ENCODE assay signal across 10 cellular contexts in the genomic region with DNA sequence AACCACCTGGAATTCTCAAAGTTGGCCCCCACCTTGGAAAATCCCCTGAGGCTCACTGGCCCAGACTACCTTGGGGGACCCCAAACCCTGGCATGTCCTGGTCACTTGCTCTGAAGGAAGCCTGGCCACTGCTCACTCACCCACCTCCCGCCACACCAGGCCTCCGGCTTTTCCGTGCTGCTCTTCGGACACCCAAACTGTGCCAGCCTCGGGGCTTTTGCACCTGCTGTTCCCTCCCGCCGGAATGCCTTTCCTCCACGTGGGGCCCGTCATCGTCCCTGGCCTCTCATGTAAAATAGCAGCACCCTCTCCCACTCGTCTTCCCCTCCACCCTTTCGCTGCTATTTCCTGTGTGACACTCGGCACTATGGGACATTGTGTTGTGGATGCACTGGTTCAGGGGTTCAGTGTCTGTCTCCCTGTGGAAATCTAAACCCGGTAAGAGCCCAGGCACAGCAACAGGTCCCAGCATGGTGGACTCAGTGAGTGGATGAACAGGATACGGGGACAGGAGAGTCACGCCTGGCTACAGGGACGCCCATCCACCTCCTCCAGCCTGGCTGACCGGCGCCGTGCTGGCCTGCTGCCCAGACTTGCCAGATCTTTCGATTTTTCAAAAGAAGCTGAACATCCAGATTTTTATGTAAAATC.
DNase-seq lines count a peak whose midpoint lies in the region; ATAC-seq and TF ChIP-seq lines count a peak whose summit lies in the region.
"Had no signal": no experiment of that assay in that cellular context is flagged by ENCODE, and none has a peak within 500 bp of the region (broad histone marks: within the 10 kb centered on the region; RNA-seq: fewer than 3 reads in every experiment).

No MANE protein-coding gene starts in this region.

- H4K12ac ChIP-seq in trophoblast cell (ENCODE audit: low read depth, low read length) = no peak overlapping the region

- no peak overlapping the region for H3K4me2 ChIP-seq in trophoblast cell (ENCODE audit: low read length)

- H3K27ac ChIP-seq in sigmoid colon = peak overlapping the region; percentile 85 to 94 (median 88)
- no peak overlapping the region for H3K27ac ChIP-seq in trophoblast cell (ENCODE audit: low read depth, low read length)

- no peak overlapping the region for H3K14ac ChIP-seq in trophoblast cell (ENCODE audit: low read length)

- H3K23ac ChIP-seq in trophoblast cell (ENCODE audit: low read length) = no peak overlapping the region

- TF ChIP-seq CTCF in sigmoid colon (IDR thresholded peaks at IDR 0.05) = no peak

- no peaks in the 10 kb centered on the region for H3K36me3 ChIP-seq in adipocyte (ENCODE audit: control insufficient read depth, insufficient read depth, low read length, severe bottlenecking)
- no peaks in the 10 kb centered on the region for H3K36me3 ChIP-seq in sigmoid colon
- no peaks in the 10 kb centered on the region for H3K36me3 ChIP-seq in trophoblast cell (ENCODE audit: control insufficient read depth in 1 of 2, insufficient read depth in 2 of 2, low read length in 2 of 2)

- no peak overlapping the region for H4K91ac ChIP-seq in trophoblast cell (ENCODE audit: low read depth, low read length)

- H2BK120ac ChIP-seq in trophoblast cell (ENCODE audit: insufficient read depth, low read length, poor library complexity) = no peak overlapping the region

- no peak overlapping the region for H2AFZ ChIP-seq in trophoblast cell (ENCODE audit: insufficient read depth, low read length, poor library complexity)

- WGBS in sigmoid colon, 2 donors = 68 to 72% methylated on average over 21 of the region's 21 CpGs
- WGBS in trophoblast cell (ENCODE audit: extremely low coverage, insufficient coverage, insufficient read length) = no CpG with 5 or more reads among the region's 21 CpGs

- no peak for ATAC-seq in GM18909 (IDR thresholded peaks at IDR 0.05; ENCODE audit: poor library complexity, unreplicated experiment)
- ATAC-seq: activated CD8-positive, alpha-beta T cell treated with anti-CD3 and anti-CD28 coated beads for 36 hours had no signal

- no peak overlapping the region for H4K8ac ChIP-seq in trophoblast cell (ENCODE audit: low read depth, low read length)

- H3K4me3 ChIP-seq in adipocyte (ENCODE audit: low read length) (peak overlapping the region; percentile 70), sigmoid colon (peak overlapping the region in 3 of 4 donors; percentile 19 to 31 (median 25)), trophoblast cell (ENCODE audit: low read depth, low read length) (no peak overlapping the region)

- no peak overlapping the region for H3K4ac ChIP-seq in trophoblast cell (ENCODE audit: low read depth, low read length)

- DNase-seq in EL (peak; percentile 25), adipocyte (ENCODE audit: low read depth) (no peak), hepatic stellate cell (ENCODE audit: low spot score) (peak; percentile 85), sigmoid colon (peak; percentile 87), COLO668 (lab: John Stamatoyannopoulos, UW; ENCODE audit: unreplicated experiment) (no peak), GDM1 (lab: John Stamatoyannopoulos, UW) (no peak), trophoblast cell (no peak)
- DNase-seq: activated CD8-positive, alpha-beta T cell treated with anti-CD3 and anti-CD28 coated beads for 36 hours; stimulated activated CD4-positive, alpha-beta T cell treated with anti-CD3 and anti-CD28 coated beads, Interleukin-15, amount 100 ng/mL, for 24 hours had no signal

- peak overlapping the region; percentile 79 for H3K9ac ChIP-seq in adipocyte (ENCODE audit: low read length)
- H3K9ac ChIP-seq in trophoblast cell (ENCODE audit: low read length) = no peak overlapping the region

- H2BK12ac ChIP-seq in trophoblast cell (ENCODE audit: low read length) = no peak overlapping the region

- TF ChIP-seq EP300 in sigmoid colon (IDR thresholded peaks at IDR 0.05) = no peak

- no peak overlapping the region for H3K18ac ChIP-seq in trophoblast cell (ENCODE audit: low read length)

- H2BK5ac ChIP-seq in trophoblast cell (ENCODE audit: low read depth, low read length, poor library complexity) = no peak overlapping the region

- no peak for TF ChIP-seq POLR2A in sigmoid colon (IDR thresholded peaks at IDR 0.05)

- H2AK5ac ChIP-seq in trophoblast cell (ENCODE audit: low read length) = no peak overlapping the region

- no peaks in the 10 kb centered on the region for H3K9me3 ChIP-seq in adipocyte (ENCODE audit: control insufficient read depth, low read length)
- no peaks in the 10 kb centered on the region for H3K9me3 ChIP-seq in sigmoid colon
- peaks cover 3% of the 10 kb centered on the region for H3K9me3 ChIP-seq in trophoblast cell (ENCODE audit: insufficient read depth, low read depth, low read length)

- intact Hi-C loops in sigmoid colon (cut with DNase I) = no loop called here

- no peaks in the 10 kb centered on the region for H3K79me2 ChIP-seq in trophoblast cell (ENCODE audit: control insufficient read depth, insufficient read depth, low read length, poor library complexity)

- no peaks in the 10 kb centered on the region for H3K79me1 ChIP-seq in trophoblast cell (ENCODE audit: low read length)

- H3K4me1 ChIP-seq in adipocyte (ENCODE audit: control insufficient read depth, insufficient read depth, low read length) (peaks cover 51% of the 10 kb centered on the region), sigmoid colon (peaks cover 0 to 39% (median 27%) of the 10 kb centered on the region in 4 donors), trophoblast cell (ENCODE audit: control insufficient read depth in 1 of 2, insufficient read depth in 2 of 2, low read length in 2 of 2) (peaks cover 4 to 5% of the 10 kb centered on the region in 2 experiments)

- H3K27me3 ChIP-seq in adipocyte (replicated peaks; ENCODE audit: control insufficient read depth, insufficient read depth, low read length) (no peaks in the 10 kb centered on the region), sigmoid colon (no peaks in the 10 kb centered on the region), trophoblast cell (ENCODE audit: insufficient read depth, low read length) (no peaks in the 10 kb centered on the region)

Comparison
In these comparisons a context has a peak if more than half of its experiments do, and no peak if none do; other contexts are left out.
1. DNase-seq: peak in EL (single experiment), hepatic stellate cell (single experiment) and sigmoid colon (single experiment); none in adipocyte (single experiment), COLO668 (single experiment), GDM1 (single experiment) and trophoblast cell (0 of 2).